ENCODE assay signal across 1 cellular context in genomic region chr7:150787321-150788281, GRCh38.
TF ChIP-seq lines count a peak whose summit lies in the region.

No MANE protein-coding gene starts in this region.

TF ChIP-seq in K562, 482 proteins besides CTCF, POLR2A, EP300 and RAD21 (continued from another document and continues in another):
- TF ChIP-seq ESRRA (IDR thresholded peaks at IDR 0.05; ENCODE audit: borderline replicate concordance, low read depth) (peak; percentile 100), MEF2D (tag; conservative IDR thresholded peaks at IDR 0.05; ENCODE audit: low read depth) (no peak), RBBP5 (IDR thresholded peaks at IDR 0.05; ENCODE audit: borderline replicate concordance, insufficient read depth, low read length, poor library complexity, severe bottlenecking) (no peak), ZNF57 (CRISPR knock-in tag; IDR thresholded peaks at IDR 0.05) (no peak), ZMIZ1 (IDR thresholded peaks at IDR 0.05; ENCODE audit: low read depth in 2 of 2, low read length in 2 of 2) (peak in 1 of 2 experiments; percentile 69; a peak in 1 of 4 replicates), MBD2 (IDR thresholded peaks at IDR 0.05; ENCODE audit: borderline replicate concordance, low read depth) (no peak; the same call in 1 of the 2 replicates), ZNF3 (CRISPR knock-in tag; IDR thresholded peaks at IDR 0.05) (no peak), CREB5 (CRISPR knock-in tag; IDR thresholded peaks at IDR 0.05) (no peak), LCOR (CRISPR knock-in tag; IDR thresholded peaks at IDR 0.05) (no peak), MCM3 (IDR thresholded peaks at IDR 0.05) (no peak), SAFB (IDR thresholded peaks at IDR 0.05; ENCODE audit: borderline replicate concordance, low read depth, low read length) (no peak), ZNF76 (CRISPR knock-in tag; IDR thresholded peaks at IDR 0.05; ENCODE audit: borderline replicate concordance) (no peak), ZNF140 (CRISPR knock-in tag; IDR thresholded peaks at IDR 0.05) (no peak), CC2D1A (IDR thresholded peaks at IDR 0.05) (peak; percentile 28; the same call in 1 of the 2 replicates), ZNF780A (CRISPR knock-in tag; IDR thresholded peaks at IDR 0.05) (no peak), THAP12 (CRISPR knock-in tag; IDR thresholded peaks at IDR 0.05) (no peak), TCF7L2 (IDR thresholded peaks at IDR 0.05; ENCODE audit: low read depth, low read length) (no peak), ZNF699 (CRISPR knock-in tag; IDR thresholded peaks at IDR 0.05; ENCODE audit: insufficient replicate concordance) (no peak), EGR1 (conservative IDR thresholded peaks at IDR 0.05) (no peak), PTBP1 (IDR thresholded peaks at IDR 0.05; ENCODE audit: low read depth, low read length) (no peak), TSHZ1 (CRISPR knock-in tag; IDR thresholded peaks at IDR 0.05) (no peak), ETV6 (IDR thresholded peaks at IDR 0.05; ENCODE audit: borderline replicate concordance in 1 of 2, low read depth in 2 of 2, low read length in 1 of 2) (peak in 1 of 2 experiments; percentile 64; a peak in 3 of 4 replicates), ETV6 (CRISPR knock-in tag; IDR thresholded peaks at IDR 0.05; ENCODE audit: borderline replicate concordance) (no peak), CREM (IDR thresholded peaks at IDR 0.05; ENCODE audit: low read depth) (peak; percentile 59), STAG1 (CRISPR knock-in tag; IDR thresholded peaks at IDR 0.05; ENCODE audit: borderline replicate concordance) (no peak), TSC22D4 (tag; IDR thresholded peaks at IDR 0.05) (no peak), MGA (IDR thresholded peaks at IDR 0.05) (no peak), NBN (IDR thresholded peaks at IDR 0.05; ENCODE audit: low read depth) (peak; percentile 94; the same call in 1 of the 2 replicates), SREBF2 (CRISPR knock-in tag; IDR thresholded peaks at IDR 0.05) (no peak)
- TF ChIP-seq, protein P1, sequence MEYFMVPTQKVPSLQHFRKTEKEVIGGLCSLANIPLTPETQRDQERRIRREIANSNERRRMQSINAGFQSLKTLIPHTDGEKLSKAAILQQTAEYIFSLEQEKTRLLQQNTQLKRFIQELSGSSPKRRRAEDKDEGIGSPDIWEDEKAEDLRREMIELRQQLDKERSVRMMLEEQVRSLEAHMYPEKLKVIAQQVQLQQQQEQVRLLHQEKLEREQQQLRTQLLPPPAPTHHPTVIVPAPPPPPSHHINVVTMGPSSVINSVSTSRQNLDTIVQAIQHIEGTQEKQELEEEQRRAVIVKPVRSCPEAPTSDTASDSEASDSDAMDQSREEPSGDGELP (CRISPR knock-in tag; IDR thresholded peaks at IDR 0.05; ENCODE audit: borderline replicate concordance) = 0 out of 2 replicates have a peak, but pooled peaks have one; percentile 15
